1 cellular context compared by ENCODE assay signal in genomic region chr5:174608631-174609097, GRCh38.
TF ChIP-seq lines count a peak whose summit lies in the region.

No MANE protein-coding gene starts in this region.

TF ChIP-seq in GM23338, 12 proteins besides CTCF, POLR2A, EP300 and RAD21 (continued from another document):
- no peak for TF ChIP-seq EZH2phosphoT487 (IDR thresholded peaks at IDR 0.05; ENCODE audit: unreplicated experiment)
- TF ChIP-seq CREB1 (CRISPR knock-in tag; IDR thresholded peaks at IDR 0.05; ENCODE audit: low read depth), result no peak
